Comparison of ENCODE assay signal across 2 cellular contexts in the genomic region with DNA sequence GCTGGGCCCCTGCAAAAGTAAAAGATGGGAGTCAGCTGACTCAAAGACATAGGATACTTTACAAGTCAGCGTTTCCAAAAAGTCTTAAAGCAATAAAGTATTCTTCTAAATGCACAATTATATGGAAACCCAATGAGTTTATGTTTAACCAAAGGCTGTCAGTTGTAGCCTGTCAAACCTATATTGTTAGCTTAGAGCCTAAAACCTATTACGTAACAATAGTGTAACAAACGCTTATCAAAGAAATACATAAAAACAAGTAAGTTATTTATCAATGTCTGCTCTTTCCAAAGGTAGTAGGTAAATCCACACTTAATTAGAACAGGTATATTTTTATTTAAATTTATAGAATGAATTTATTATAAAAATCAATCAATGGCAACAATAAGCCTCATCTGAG.
TF ChIP-seq lines count a peak whose summit lies in the region.

No MANE protein-coding gene starts in this region.

TF ChIP-seq in HepG2, 621 proteins besides CTCF, POLR2A, EP300 and RAD21 (continues in another document):
- TF ChIP-seq, protein P1, sequence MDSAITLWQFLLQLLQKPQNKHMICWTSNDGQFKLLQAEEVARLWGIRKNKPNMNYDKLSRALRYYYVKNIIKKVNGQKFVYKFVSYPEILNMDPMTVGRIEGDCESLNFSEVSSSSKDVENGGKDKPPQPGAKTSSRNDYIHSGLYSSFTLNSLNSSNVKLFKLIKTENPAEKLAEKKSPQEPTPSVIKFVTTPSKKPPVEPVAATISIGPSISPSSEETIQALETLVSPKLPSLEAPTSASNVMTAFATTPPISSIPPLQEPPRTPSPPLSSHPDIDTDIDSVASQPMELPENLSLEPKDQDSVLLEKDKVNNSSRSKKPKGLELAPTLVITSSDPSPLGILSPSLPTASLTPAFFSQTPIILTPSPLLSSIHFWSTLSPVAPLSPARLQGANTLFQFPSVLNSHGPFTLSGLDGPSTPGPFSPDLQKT (CRISPR knock-in tag; IDR thresholded peaks at IDR 0.05; ENCODE audit: borderline replicate concordance) = no peak
- TF ChIP-seq ARNT (IDR thresholded peaks at IDR 0.05) (no peak), ZNF3 (CRISPR knock-in tag; IDR thresholded peaks at IDR 0.05) (no peak), ZKSCAN8 (CRISPR knock-in tag; IDR thresholded peaks at IDR 0.05; ENCODE audit: borderline replicate concordance) (no peak), ZNF678 (CRISPR knock-in tag; IDR thresholded peaks at IDR 0.05) (no peak), ZNF780A (CRISPR knock-in tag; IDR thresholded peaks at IDR 0.05) (no peak), KAT8 (CRISPR knock-in tag; IDR thresholded peaks at IDR 0.05) (no peak), ZNF24 (IDR thresholded peaks at IDR 0.05) (no peak), SOX13 (IDR thresholded peaks at IDR 0.05) (no peak), SOX13 (CRISPR knock-in tag; conservative IDR thresholded peaks at IDR 0.05 in 1 of 2, IDR thresholded peaks at IDR 0.05 in 1 of 2) (peak in 1 of 2 experiments; percentile 12; a peak in 1 of 4 replicates), ZFP82 (CRISPR knock-in tag; IDR thresholded peaks at IDR 0.05; ENCODE audit: borderline replicate concordance) (no peak), SAP130 (CRISPR knock-in tag; IDR thresholded peaks at IDR 0.05; ENCODE audit: low read depth) (no peak), ZFAT (CRISPR knock-in tag; conservative IDR thresholded peaks at IDR 0.05) (no peak), ZNF329 (CRISPR knock-in tag; IDR thresholded peaks at IDR 0.05; ENCODE audit: low read depth) (no peak), CEBPG (CRISPR knock-in tag; IDR thresholded peaks at IDR 0.05) (peak; percentile 44; the same call in 1 of the 2 replicates), MBNL3 (CRISPR knock-in tag; conservative IDR thresholded peaks at IDR 0.05) (no peak), FOXJ3 (CRISPR knock-in tag; IDR thresholded peaks at IDR 0.05; ENCODE audit: borderline replicate concordance) (no peak), SMARCE1 (IDR thresholded peaks at IDR 0.05; ENCODE audit: borderline replicate concordance) (no peak), ZNF607 (CRISPR knock-in tag; IDR thresholded peaks at IDR 0.05; ENCODE audit: borderline replicate concordance) (no peak), GATAD2A (CRISPR knock-in tag; IDR thresholded peaks at IDR 0.05) (0 out of 2 replicates have a peak, but pooled peaks have one; percentile 18), NCOR1 (IDR thresholded peaks at IDR 0.05; ENCODE audit: borderline replicate concordance, low read length) (no peak)
- TF ChIP-seq, protein P2, sequence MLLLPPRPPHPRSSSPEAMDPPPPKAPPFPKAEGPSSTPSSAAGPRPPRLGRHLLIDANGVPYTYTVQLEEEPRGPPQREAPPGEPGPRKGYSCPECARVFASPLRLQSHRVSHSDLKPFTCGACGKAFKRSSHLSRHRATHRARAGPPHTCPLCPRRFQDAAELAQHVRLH (CRISPR knock-in tag; IDR thresholded peaks at IDR 0.05; ENCODE audit: borderline replicate concordance, low read depth) = no peak
- TF ChIP-seq, protein P3, sequence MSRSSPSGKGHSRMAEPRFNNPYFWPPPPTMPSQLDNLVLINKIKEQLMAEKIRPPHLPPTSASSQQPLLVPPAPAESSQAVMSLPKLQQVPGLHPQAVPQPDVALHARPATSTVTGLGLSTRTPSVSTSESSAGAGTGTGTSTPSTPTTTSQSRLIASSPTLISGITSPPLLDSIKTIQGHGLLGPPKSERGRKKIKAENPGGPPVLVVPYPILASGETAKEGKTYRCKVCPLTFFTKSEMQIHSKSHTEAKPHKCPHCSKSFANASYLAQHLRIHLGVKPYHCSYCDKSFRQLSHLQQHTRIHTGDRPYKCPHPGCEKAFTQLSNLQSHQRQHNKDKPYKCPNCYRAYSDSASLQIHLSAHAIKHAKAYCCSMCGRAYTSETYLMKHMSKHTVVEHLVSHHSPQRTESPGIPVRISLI (CRISPR knock-in tag; IDR thresholded peaks at IDR 0.05; ENCODE audit: borderline replicate concordance) = no peak
- TF ChIP-seq, protein P4, sequence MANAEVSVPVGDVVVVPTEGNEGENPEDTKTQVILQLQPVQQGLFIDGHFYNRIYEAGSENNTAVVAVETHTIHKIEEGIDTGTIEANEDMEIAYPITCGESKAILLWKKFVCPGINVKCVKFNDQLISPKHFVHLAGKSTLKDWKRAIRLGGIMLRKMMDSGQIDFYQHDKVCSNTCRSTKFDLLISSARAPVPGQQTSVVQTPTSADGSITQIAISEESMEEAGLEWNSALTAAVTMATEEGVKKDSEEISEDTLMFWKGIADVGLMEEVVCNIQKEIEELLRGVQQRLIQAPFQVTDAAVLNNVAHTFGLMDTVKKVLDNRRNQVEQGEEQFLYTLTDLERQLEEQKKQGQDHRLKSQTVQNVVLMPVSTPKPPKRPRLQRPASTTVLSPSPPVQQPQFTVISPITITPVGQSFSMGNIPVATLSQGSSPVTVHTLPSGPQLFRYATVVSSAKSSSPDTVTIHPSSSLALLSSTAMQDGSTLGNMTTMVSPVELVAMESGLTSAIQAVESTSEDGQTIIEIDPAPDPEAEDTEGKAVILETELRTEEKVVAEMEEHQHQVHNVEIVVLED (CRISPR knock-in tag; IDR thresholded peaks at IDR 0.05; ENCODE audit: borderline replicate concordance) = no peak
- TF ChIP-seq, protein P5, sequence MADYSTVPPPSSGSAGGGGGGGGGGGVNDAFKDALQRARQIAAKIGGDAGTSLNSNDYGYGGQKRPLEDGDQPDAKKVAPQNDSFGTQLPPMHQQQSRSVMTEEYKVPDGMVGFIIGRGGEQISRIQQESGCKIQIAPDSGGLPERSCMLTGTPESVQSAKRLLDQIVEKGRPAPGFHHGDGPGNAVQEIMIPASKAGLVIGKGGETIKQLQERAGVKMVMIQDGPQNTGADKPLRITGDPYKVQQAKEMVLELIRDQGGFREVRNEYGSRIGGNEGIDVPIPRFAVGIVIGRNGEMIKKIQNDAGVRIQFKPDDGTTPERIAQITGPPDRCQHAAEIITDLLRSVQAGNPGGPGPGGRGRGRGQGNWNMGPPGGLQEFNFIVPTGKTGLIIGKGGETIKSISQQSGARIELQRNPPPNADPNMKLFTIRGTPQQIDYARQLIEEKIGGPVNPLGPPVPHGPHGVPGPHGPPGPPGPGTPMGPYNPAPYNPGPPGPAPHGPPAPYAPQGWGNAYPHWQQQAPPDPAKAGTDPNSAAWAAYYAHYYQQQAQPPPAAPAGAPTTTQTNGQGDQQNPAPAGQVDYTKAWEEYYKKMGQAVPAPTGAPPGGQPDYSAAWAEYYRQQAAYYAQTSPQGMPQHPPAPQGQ (CRISPR knock-in tag; IDR thresholded peaks at IDR 0.05; ENCODE audit: borderline replicate concordance) = no peak
- TF ChIP-seq, protein P6, sequence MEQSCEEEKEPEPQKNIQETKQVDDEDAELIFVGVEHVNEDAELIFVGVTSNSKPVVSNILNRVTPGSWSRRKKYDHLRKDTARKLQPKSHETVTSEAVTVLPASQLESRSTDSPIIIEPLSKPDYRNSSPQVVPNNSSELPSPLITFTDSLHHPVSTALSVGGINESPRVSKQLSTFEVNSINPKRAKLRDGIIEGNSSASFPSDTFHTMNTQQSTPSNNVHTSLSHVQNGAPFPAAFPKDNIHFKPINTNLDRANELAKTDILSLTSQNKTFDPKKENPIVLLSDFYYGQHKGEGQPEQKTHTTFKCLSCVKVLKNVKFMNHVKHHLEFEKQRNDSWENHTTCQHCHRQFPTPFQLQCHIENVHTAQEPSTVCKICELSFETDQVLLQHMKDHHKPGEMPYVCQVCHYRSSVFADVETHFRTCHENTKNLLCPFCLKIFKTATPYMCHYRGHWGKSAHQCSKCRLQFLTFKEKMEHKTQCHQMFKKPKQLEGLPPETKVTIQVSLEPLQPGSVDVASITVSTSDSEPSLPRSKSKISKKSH (CRISPR knock-in tag; IDR thresholded peaks at IDR 0.05; ENCODE audit: borderline replicate concordance) = no peak

TF ChIP-seq in K562, 482 proteins besides CTCF, POLR2A, EP300 and RAD21:
- TF ChIP-seq ZNF354B (CRISPR knock-in tag; IDR thresholded peaks at IDR 0.05) = no peak
- peak; percentile 52; the same call in 1 of the 2 replicates for TF ChIP-seq CEBPB (tag; IDR thresholded peaks at IDR 0.05)
- TF ChIP-seq CEBPG (CRISPR knock-in tag; IDR thresholded peaks at IDR 0.05) = no peak
- peak in 1 of 2 experiments; percentile 66; a peak in 2 of 4 replicates for TF ChIP-seq CEBPG (tag; conservative IDR thresholded peaks at IDR 0.05 in 1 of 2, IDR thresholded peaks at IDR 0.05 in 1 of 2)
